8 cellular contexts compared by ENCODE assay signal in genomic region chr1:209576798-209577197, GRCh38. TPM values are rescaled to one million over a fixed set of nuclear protein-coding genes. Genes with fewer than 3 reads are reported as not detected.
DNase-seq lines count a peak whose midpoint lies in the region; ATAC-seq, FAIRE-seq and TF ChIP-seq lines count a peak whose summit lies in the region.

No MANE protein-coding gene starts in this region.

- peaks cover 5% of the 10 kb centered on the region for H3K4me1 Mint-ChIP-seq in activated CD4-positive, alpha-beta T cell treated with anti-CD3 and anti-CD28 coated beads, Interleukin-2, amount 10 ng/mL, durations not matched to agents 24 days and 14 days

- H3K27ac Mint-ChIP-seq in activated CD4-positive, alpha-beta T cell treated with anti-CD3 and anti-CD28 coated beads, Interleukin-2, amount 10 ng/mL, durations not matched to agents 24 days and 14 days, result no peak overlapping the region

- DNase-seq in GM18507 (ENCODE audit: extremely low spot score, insufficient read length, low read depth), result peak; percentile 36
- peak; percentile 52 for DNase-seq in NCI-H226
- DNase-seq in activated CD4-positive, alpha-beta T cell treated with anti-CD3 and anti-CD28 coated beads, Interleukin-2, amount 10 ng/mL, durations not matched to agents 24 days and 14 days, result peak; percentile 92
- DNase-seq in dedifferentiated amniotic fluid mesenchymal stem cell (ENCODE audit: extremely low spot score), result peak; percentile 65
- peak; percentile 78 for DNase-seq in lower lobe of right lung
- peak; percentile 46 for DNase-seq in stimulated activated CD8-positive, alpha-beta memory T cell treated with anti-CD3 and anti-CD28 coated beads, Interleukin-15, amount 100 ng/mL, for 1 hour (ENCODE audit: low read depth)

- H3K4me3 ChIP-seq in ACC112 (ENCODE audit: low read depth, low read length), result no peak overlapping the region
- H3K4me3 ChIP-seq in lower lobe of right lung, result no peak overlapping the region

- H3K27ac ChIP-seq in ACC112 (ENCODE audit: low read depth, low read length), result peak overlapping the region; percentile 43; the same call in 1 of the 2 replicates
- no peak overlapping the region for H3K27ac ChIP-seq in lower lobe of right lung

- H3K9me3 ChIP-seq in lower lobe of right lung, result no peaks in the 10 kb centered on the region

- no peak overlapping the region for H3K4me3 Mint-ChIP-seq in activated CD4-positive, alpha-beta T cell treated with anti-CD3 and anti-CD28 coated beads, Interleukin-2, amount 10 ng/mL, durations not matched to agents 24 days and 14 days

- H3K36me3 Mint-ChIP-seq in activated CD4-positive, alpha-beta T cell treated with anti-CD3 and anti-CD28 coated beads, Interleukin-2, amount 10 ng/mL, durations not matched to agents 24 days and 14 days (ENCODE audit: low read depth), result no peaks in the 10 kb centered on the region

- peak; percentile 78 for FAIRE-seq in GM18507 (lab: Jason Lieb, UNC)

- intact Hi-C loops in activated CD4-positive, alpha-beta T cell treated with anti-CD3 and anti-CD28 coated beads, Interleukin-2, amount 10 ng/mL, durations not matched to agents 24 days and 14 days (cut with micrococcal nuclease), result loop anchor here (1.0 to 10.0 kb wide), 5 partner anchors 50 to 418 kb away; no protein-coding TSS in a partner anchor
- intact Hi-C loops in lower lobe of right lung (cut with DNase I), result loop anchor here (5.0 kb wide), 1 partner anchor 116 kb away; no protein-coding TSS in a partner anchor

- H3K27me3 Mint-ChIP-seq in activated CD4-positive, alpha-beta T cell treated with anti-CD3 and anti-CD28 coated beads, Interleukin-2, amount 10 ng/mL, durations not matched to agents 24 days and 14 days, result peaks cover 33% of the 10 kb centered on the region

- H3K9me3 Mint-ChIP-seq in activated CD4-positive, alpha-beta T cell treated with anti-CD3 and anti-CD28 coated beads, Interleukin-2, amount 10 ng/mL, durations not matched to agents 24 days and 14 days, result no peaks in the 10 kb centered on the region

- H3K36me3 ChIP-seq in ACC112 (ENCODE audit: insufficient read depth, low read length), result no peaks in the 10 kb centered on the region
- no peaks in the 10 kb centered on the region for H3K36me3 ChIP-seq in lower lobe of right lung

- peak; percentile 71 for ATAC-seq in HG03135 (IDR thresholded peaks at IDR 0.05; ENCODE audit: unreplicated experiment)
- ATAC-seq in lower lobe of right lung, result peak; percentile 94 to 97

- TF ChIP-seq CTCF in lower lobe of right lung (IDR thresholded peaks at IDR 0.05), result peak; percentile 91

- H3K4me1 ChIP-seq in ACC112 (ENCODE audit: control insufficient read depth, insufficient read depth, low read length, unreplicated experiment) (peaks cover 8% of the 10 kb centered on the region), lower lobe of right lung (no peaks in the 10 kb centered on the region)

- H2AFZ ChIP-seq in ACC112 (ENCODE audit: low read length, unreplicated experiment), result no peak overlapping the region

- H3K27me3 ChIP-seq in ACC112 (ENCODE audit: insufficient read depth, low read length) (peaks cover 38% of the 10 kb centered on the region), lower lobe of right lung (ENCODE audit: low read depth) (peaks cover 22% of the 10 kb centered on the region)

- H3K79me2 ChIP-seq in ACC112 (ENCODE audit: control insufficient read depth, insufficient read depth, low read length, unreplicated experiment), result no peaks in the 10 kb centered on the region

RNA-seq across cellular contexts. Expression of gene CAMK1G, which starts 6.7 kb away (rescaled TPM):
- 0.54 TPM in 1 of 2 replicates, not detected in the other for total RNA-seq in activated CD4-positive, alpha-beta T cell treated with anti-CD3 and anti-CD28 coated beads, Interleukin-2, amount 10 ng/mL, durations not matched to agents 24 days and 14 days
- 0.56 TPM for total RNA-seq in lower lobe of right lung

Comparison
In these comparisons a context has a peak if more than half of its experiments do, and no peak if none do; other contexts are left out.
1. DNase-seq: peak in every context shown above with its lines; median percentile 92 in activated CD4-positive, alpha-beta T cell treated with anti-CD3 and anti-CD28 coated beads, Interleukin-2, amount 10 ng/mL, durations not matched to agents 24 days and 14 days; 78 in lower lobe of right lung; 65 in dedifferentiated amniotic fluid mesenchymal stem cell; 52 in NCI-H226; 46 in stimulated activated CD8-positive, alpha-beta memory T cell treated with anti-CD3 and anti-CD28 coated beads, Interleukin-15, amount 100 ng/mL, for 1 hour; 36 in GM18507.